9 cellular contexts compared by ENCODE assay signal in the genomic region with DNA sequence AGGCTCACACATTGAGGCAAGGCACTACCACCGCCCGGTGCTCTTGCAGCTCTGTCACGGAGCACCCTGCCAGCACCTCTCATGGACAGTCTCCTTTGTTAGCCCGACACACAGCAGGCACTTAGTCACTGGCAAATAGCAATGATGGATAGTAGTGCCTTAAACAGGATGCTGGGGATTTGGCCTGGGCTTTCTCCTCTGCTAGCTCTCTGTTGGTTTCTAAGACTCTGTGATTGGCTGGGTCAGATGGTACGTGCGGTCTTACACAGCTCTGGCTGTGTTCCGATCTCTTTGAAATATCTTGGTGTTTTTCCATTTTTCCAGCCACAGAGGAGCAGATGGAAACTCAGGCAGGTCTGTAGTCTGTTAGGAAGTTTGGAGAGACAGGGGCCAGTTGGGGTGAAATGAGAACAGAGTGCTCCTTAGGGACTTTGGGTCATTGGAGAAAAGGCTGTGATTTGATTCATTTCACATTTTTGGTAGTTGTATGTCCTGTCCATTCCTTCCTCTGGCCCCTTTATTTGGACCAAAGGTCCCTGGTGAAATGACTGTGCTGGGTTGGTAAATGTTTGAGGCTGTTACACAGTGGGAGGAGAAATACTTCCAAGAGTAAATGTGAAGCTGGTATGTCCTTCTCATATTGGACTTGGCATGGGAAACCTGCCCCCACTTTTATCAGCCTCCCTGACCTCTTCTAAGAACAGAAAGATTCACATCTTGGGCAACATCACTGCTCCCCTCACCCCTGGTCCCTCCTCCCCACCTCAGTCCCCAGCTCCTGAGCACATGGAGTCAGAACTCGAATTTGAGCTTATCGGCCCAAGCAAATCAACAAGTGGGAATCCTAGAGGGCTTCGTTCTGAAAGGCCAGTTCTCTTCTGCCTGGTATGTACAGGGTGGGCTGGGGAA. TPM values are rescaled to one million over a fixed set of nuclear protein-coding genes. Genes with fewer than 3 reads are reported as not detected.
DNase-seq lines count a peak whose midpoint lies in the region; ATAC-seq and TF ChIP-seq lines count a peak whose summit lies in the region.
"Had no signal": no experiment of that assay in that cellular context is flagged by ENCODE, and none has a peak within 500 bp of the region (broad histone marks: within the 10 kb centered on the region; RNA-seq: fewer than 3 reads in every experiment).

No MANE protein-coding gene starts in this region.

- H3K9me2 ChIP-seq in OCI-LY7 (ENCODE audit: insufficient read depth, low read length): no peaks in the 10 kb centered on the region

- H3K9me3 ChIP-seq in mammary epithelial cell (replicated peaks; ENCODE audit: insufficient read depth, low read length) (no peaks in the 10 kb centered on the region), mesodermal cell (ENCODE audit: control insufficient read depth, low read length) (no peaks in the 10 kb centered on the region), OCI-LY7 (ENCODE audit: low read length) (no peaks in the 10 kb centered on the region)

- POLR2A ChIA-PET in OCI-LY7 (lab: Charles Lee): interaction anchor here (0.6 kb wide), 1 partner anchor 190 kb away, joined by 3 read pairs; no protein-coding TSS in a partner anchor

- H3K4me3 ChIP-seq in mammary epithelial cell (replicated peaks in 1 of 3; ENCODE audit: insufficient read depth in 1 of 3, low read depth in 2 of 3, low read length in 3 of 3): no peak overlapping the region
- no peak overlapping the region for H3K4me3 ChIP-seq in mesodermal cell (ENCODE audit: extremely low read depth, insufficient read depth, low read length, poor library complexity, severe bottlenecking)
- no peak overlapping the region for H3K4me3 ChIP-seq in OCI-LY7 (ENCODE audit: low read depth, low read length, poor library complexity, severe bottlenecking)

- H3K9ac ChIP-seq in mammary epithelial cell (ENCODE audit: insufficient read depth, low read length): peak overlapping the region; percentile 52

- 17% methylated on average over 10 of the region's 10 CpGs for WGBS in mammary epithelial cell (ENCODE audit: low coverage, missing lambda C conversion rate)
- WGBS in mesodermal cell (ENCODE audit: insufficient coverage in 2 of 2), 2 experiments: 68% methylated on average over 7 to 9 of the region's 10 CpGs

- no peaks in the 10 kb centered on the region for H3K27me3 ChIP-seq in mammary epithelial cell (ENCODE audit: insufficient read depth, low read length)

- DNase-seq in Right ventricle myocardium inferior (ENCODE audit: missing footprints): peak; percentile 78
- DNase-seq in cardiac septum (ENCODE audit: low spot score): no peak
- DNase-seq in mammary epithelial cell: peak; percentile 88
- DNase-seq in superior temporal gyrus (ENCODE audit: extremely low spot score): no peak
- no peak for DNase-seq in globus pallidus (ENCODE audit: low spot score)
- DNase-seq in OCI-LY7 (ENCODE audit: low spot score): no peak
- no peak for DNase-seq in UCSD-AML1 (lab: John Stamatoyannopoulos, UW; ENCODE audit: unreplicated experiment)
- DNase-seq: naive B cell had no signal

- peak overlapping the region; percentile 81 for H3K27ac ChIP-seq in mammary epithelial cell (ENCODE audit: insufficient read depth, low read depth, low read length)
- H3K27ac ChIP-seq in mesodermal cell (ENCODE audit: low read depth, low read length, severe bottlenecking): peak overlapping the region; percentile 50
- H3K27ac ChIP-seq in OCI-LY7 (ENCODE audit: low read depth, low read length, poor library complexity, severe bottlenecking): no peak overlapping the region

- CTCF ChIA-PET in mammary epithelial cell (lab: Charles Lee; ENCODE audit: low non-redundant PET) (interaction anchor here (0.6 kb wide), 1 partner anchor 30 kb away, joined by 4 read pairs; no protein-coding TSS in a partner anchor), OCI-LY7 (lab: Charles Lee; ENCODE audit: unreplicated experiment) (no interaction called here)

- H4K20me1 ChIP-seq in mammary epithelial cell (ENCODE audit: insufficient read depth, low read length) (no peaks in the 10 kb centered on the region), OCI-LY7 (ENCODE audit: insufficient read depth, low read length) (no peaks in the 10 kb centered on the region)

- TF ChIP-seq CTCF in mammary epithelial cell (conservative IDR thresholded peaks at IDR 0.05 in 1 of 2, IDR thresholded peaks at IDR 0.05 in 1 of 2; ENCODE audit: extremely low read depth in 1 of 2, insufficient read depth in 1 of 2, low read depth in 1 of 2, low read length in 2 of 2): no peak
- TF ChIP-seq CTCF in OCI-LY7 (conservative IDR thresholded peaks at IDR 0.05; ENCODE audit: low read length): no peak

- peak; percentile 72 for ATAC-seq in Right ventricle myocardium inferior

- dilution Hi-C loops in mammary epithelial cell (cut with HindIII; ENCODE audit: low sequenced_read_pairs): no loop called here

- H3K36me3 ChIP-seq in mammary epithelial cell (ENCODE audit: insufficient read depth, low read length) (no peaks in the 10 kb centered on the region), mesodermal cell (ENCODE audit: control insufficient read depth, insufficient read depth, low read length) (no peaks in the 10 kb centered on the region), OCI-LY7 (ENCODE audit: insufficient read depth, low read length) (no peaks in the 10 kb centered on the region)

- H3K4me1 ChIP-seq in mammary epithelial cell (ENCODE audit: insufficient read depth, low read length): peaks cover 59% of the 10 kb centered on the region
- peaks cover 19% of the 10 kb centered on the region for H3K4me1 ChIP-seq in mesodermal cell (ENCODE audit: control insufficient read depth, insufficient read depth, low read length, poor library complexity, severe bottlenecking)
- H3K4me1 ChIP-seq in OCI-LY7 (ENCODE audit: insufficient read depth, low read length, poor library complexity, severe bottlenecking): no peaks in the 10 kb centered on the region

- in situ Hi-C loops in mammary epithelial cell (cut with MboI; ENCODE audit: low sequenced_read_pairs in 2 of 2): no loop called here

- peak overlapping the region; percentile 89 for H3K4me2 ChIP-seq in mammary epithelial cell (ENCODE audit: insufficient read depth, low read depth, low read length)
- H3K4me2 ChIP-seq in OCI-LY7 (ENCODE audit: low read length): no peak overlapping the region

- H3K79me2 ChIP-seq in mammary epithelial cell (ENCODE audit: insufficient read depth, low read length) (peaks cover 86% of the 10 kb centered on the region), OCI-LY7 (ENCODE audit: insufficient read depth, low read depth, low read length) (no peaks in the 10 kb centered on the region)

- intact Hi-C loops in Right ventricle myocardium inferior (cut with DNase I) (no loop called here), cardiac septum (cut with DNase I) (no loop called here), mammary epithelial cell (cut with micrococcal nuclease) (loop anchor here (1.0 to 10.0 kb wide), 2 partner anchors 8 to 327 kb away; no protein-coding TSS in a partner anchor), OCI-LY7 (cut with micrococcal nuclease; ENCODE audit: unreplicated experiment) (no loop called here)

- BruUV-seq in mammary epithelial cell (replicated peaks; lab: Mats Ljungman, UMichigan) (no TSS peak), OCI-LY7 (replicated peaks; lab: Mats Ljungman, UMichigan) (no TSS peak)

- H2AFZ ChIP-seq in mammary epithelial cell (ENCODE audit: low read depth, low read length) (peak overlapping the region; percentile 2), OCI-LY7 (ENCODE audit: low read length) (no peak overlapping the region)

RNA-seq across cellular contexts. Expression of gene SMIM3, which starts 3.4 kb away (rescaled TPM):
- total RNA-seq in Right ventricle myocardium inferior: 19.8 TPM
- 15.3 TPM for total RNA-seq in cardiac septum
- 10 to 100 TPM; 17.5 to 24.3 TPM for total RNA-seq in mammary epithelial cell
- polyA plus RNA-seq in mammary epithelial cell: 62.5 TPM
- polyA minus RNA-seq in mammary epithelial cell: 34.1 TPM
- polyA plus RNA-seq in mesodermal cell (2013, experiment 1 of 2): 15.9 TPM
- 17.1 TPM for polyA plus RNA-seq in mesodermal cell (2013, experiment 2 of 2)
- total RNA-seq in OCI-LY7 (2014; rRNA removed; shearing (Covaris generic)): not detected in 2 replicates
- not detected in 2 replicates for total RNA-seq in OCI-LY7 (2022)

RNA-seq across cellular contexts. Expression of gene DCTN4, which starts 23.1 kb away (rescaled TPM):
- total RNA-seq in Right ventricle myocardium inferior (46.4 TPM), cardiac septum (44.9 TPM), mammary epithelial cell (10 to 100 TPM; 64.7 to 70.9 TPM), OCI-LY7 (2022) (22.4 and 28.3 TPM in 2 replicates)
- polyA plus RNA-seq in mammary epithelial cell: 41.8 TPM
- 99.4 TPM for polyA minus RNA-seq in mammary epithelial cell
- polyA plus RNA-seq in mesodermal cell (2013, experiment 1 of 2): 37.1 TPM
- polyA plus RNA-seq in mesodermal cell (2013, experiment 2 of 2): 39.3 TPM
- 12.6 and 18.9 TPM in 2 replicates for total RNA-seq in OCI-LY7 (2014; rRNA removed; shearing (Covaris generic))

Comparison
In these comparisons a context has a peak if more than half of its experiments do, and no peak if none do; other contexts are left out.
1. DNase-seq: peak in Right ventricle myocardium inferior (single experiment) and mammary epithelial cell (single experiment); none in cardiac septum (single experiment), superior temporal gyrus (single experiment), globus pallidus (single experiment), OCI-LY7 (single experiment) and UCSD-AML1 (single experiment).
2. RNA of gene SMIM3, which starts 3.4 kb away (total RNA-seq): 17.5 to 24.3 TPM in mammary epithelial cell, 19.8 TPM in Right ventricle myocardium inferior (single experiment) and 15.3 TPM in cardiac septum (single experiment); not detected in OCI-LY7; every median in the first group is over 10 times any median in the second.